Comparison of ENCODE assay signal across 1 cellular context in the genomic region with DNA sequence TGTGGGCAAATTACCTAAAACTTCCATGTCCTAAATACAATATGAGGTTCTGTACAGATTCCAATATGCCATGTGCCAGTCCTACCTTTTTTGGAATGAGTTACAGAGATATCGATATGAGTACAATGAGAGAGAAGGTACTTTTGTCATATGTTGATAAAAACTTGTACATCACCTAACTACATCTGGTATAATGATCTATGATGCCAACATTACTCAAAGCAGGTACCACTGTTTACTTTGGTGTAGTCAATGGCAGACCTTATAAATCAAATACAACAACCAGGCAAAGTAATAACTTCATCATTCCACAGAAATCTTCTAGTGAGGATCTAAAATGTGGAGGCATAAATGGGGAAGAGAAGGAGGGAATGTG.
TF ChIP-seq lines count a peak whose summit lies in the region.

No MANE protein-coding gene starts in this region.

TF ChIP-seq in GM23338, 12 proteins besides CTCF, POLR2A, EP300 and RAD21:
- TF ChIP-seq, protein P1, sequence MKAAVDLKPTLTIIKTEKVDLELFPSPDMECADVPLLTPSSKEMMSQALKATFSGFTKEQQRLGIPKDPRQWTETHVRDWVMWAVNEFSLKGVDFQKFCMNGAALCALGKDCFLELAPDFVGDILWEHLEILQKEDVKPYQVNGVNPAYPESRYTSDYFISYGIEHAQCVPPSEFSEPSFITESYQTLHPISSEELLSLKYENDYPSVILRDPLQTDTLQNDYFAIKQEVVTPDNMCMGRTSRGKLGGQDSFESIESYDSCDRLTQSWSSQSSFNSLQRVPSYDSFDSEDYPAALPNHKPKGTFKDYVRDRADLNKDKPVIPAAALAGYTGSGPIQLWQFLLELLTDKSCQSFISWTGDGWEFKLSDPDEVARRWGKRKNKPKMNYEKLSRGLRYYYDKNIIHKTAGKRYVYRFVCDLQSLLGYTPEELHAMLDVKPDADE (IDR thresholded peaks at IDR 0.05): no peak
- no peak for TF ChIP-seq EZH2phosphoT487 (IDR thresholded peaks at IDR 0.05; ENCODE audit: unreplicated experiment)
- no peak for TF ChIP-seq STAT1 (IDR thresholded peaks at IDR 0.05; ENCODE audit: unreplicated experiment)
- TF ChIP-seq ZNF331 (CRISPR knock-in tag; IDR thresholded peaks at IDR 0.05; ENCODE audit: low read depth): no peak
- no peak for TF ChIP-seq EZH2 (IDR thresholded peaks at IDR 0.05; ENCODE audit: low read depth, unreplicated experiment)
- TF ChIP-seq CREB1 (CRISPR knock-in tag; IDR thresholded peaks at IDR 0.05; ENCODE audit: low read depth): no peak
- no peak for TF ChIP-seq POLR2AphosphoS5 (IDR thresholded peaks at IDR 0.05; ENCODE audit: low read depth)
- no peak for TF ChIP-seq REST (IDR thresholded peaks at IDR 0.05; ENCODE audit: unreplicated experiment)
- TF ChIP-seq, protein P2, sequence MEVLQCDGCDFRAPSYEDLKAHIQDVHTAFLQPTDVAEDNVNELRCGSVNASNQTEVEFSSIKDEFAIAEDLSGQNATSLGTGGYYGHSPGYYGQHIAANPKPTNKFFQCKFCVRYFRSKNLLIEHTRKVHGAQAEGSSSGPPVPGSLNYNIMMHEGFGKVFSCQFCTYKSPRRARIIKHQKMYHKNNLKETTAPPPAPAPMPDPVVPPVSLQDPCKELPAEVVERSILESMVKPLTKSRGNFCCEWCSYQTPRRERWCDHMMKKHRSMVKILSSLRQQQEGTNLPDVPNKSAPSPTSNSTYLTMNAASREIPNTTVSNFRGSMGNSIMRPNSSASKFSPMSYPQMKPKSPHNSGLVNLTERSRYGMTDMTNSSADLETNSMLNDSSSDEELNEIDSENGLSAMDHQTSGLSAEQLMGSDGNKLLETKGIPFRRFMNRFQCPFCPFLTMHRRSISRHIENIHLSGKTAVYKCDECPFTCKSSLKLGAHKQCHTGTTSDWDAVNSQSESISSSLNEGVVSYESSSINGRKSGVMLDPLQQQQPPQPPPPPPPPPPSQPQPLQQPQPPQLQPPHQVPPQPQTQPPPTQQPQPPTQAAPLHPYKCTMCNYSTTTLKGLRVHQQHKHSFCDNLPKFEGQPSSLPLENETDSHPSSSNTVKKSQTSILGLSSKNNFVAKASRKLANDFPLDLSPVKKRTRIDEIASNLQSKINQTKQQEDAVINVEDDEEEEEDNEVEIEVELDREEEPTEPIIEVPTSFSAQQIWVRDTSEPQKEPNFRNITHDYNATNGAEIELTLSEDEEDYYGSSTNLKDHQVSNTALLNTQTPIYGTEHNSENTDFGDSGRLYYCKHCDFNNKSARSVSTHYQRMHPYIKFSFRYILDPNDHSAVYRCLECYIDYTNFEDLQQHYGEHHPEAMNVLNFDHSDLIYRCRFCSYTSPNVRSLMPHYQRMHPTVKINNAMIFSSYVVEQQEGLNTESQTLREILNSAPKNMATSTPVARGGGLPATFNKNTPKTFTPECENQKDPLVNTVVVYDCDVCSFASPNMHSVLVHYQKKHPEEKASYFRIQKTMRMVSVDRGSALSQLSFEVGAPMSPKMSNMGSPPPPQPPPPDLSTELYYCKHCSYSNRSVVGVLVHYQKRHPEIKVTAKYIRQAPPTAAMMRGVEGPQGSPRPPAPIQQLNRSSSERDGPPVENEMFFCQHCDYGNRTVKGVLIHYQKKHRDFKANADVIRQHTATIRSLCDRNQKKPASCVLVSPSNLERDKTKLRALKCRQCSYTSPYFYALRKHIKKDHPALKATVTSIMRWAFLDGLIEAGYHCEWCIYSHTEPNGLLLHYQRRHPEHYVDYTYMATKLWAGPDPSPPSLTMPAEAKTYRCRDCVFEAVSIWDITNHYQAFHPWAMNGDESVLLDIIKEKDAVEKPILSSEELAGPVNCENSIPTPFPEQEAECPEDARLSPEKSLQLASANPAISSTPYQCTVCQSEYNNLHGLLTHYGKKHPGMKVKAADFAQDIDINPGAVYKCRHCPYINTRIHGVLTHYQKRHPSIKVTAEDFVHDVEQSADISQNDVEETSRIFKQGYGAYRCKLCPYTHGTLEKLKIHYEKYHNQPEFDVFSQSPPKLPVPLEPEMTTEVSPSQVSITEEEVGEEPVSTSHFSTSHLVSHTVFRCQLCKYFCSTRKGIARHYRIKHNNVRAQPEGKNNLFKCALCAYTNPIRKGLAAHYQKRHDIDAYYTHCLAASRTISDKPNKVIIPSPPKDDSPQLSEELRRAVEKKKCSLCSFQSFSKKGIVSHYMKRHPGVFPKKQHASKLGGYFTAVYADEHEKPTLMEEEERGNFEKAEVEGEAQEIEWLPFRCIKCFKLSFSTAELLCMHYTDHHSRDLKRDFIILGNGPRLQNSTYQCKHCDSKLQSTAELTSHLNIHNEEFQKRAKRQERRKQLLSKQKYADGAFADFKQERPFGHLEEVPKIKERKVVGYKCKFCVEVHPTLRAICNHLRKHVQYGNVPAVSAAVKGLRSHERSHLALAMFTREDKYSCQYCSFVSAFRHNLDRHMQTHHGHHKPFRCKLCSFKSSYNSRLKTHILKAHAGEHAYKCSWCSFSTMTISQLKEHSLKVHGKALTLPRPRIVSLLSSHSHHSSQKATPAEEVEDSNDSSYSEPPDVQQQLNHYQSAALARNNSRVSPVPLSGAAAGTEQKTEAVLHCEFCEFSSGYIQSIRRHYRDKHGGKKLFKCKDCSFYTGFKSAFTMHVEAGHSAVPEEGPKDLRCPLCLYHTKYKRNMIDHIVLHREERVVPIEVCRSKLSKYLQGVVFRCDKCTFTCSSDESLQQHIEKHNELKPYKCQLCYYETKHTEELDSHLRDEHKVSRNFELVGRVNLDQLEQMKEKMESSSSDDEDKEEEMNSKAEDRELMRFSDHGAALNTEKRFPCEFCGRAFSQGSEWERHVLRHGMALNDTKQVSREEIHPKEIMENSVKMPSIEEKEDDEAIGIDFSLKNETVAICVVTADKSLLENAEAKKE (CRISPR knock-in tag; IDR thresholded peaks at IDR 0.05): no peak
- no peak for TF ChIP-seq JUNB (IDR thresholded peaks at IDR 0.05; ENCODE audit: unreplicated experiment)
- TF ChIP-seq NANOG (IDR thresholded peaks at IDR 0.05; ENCODE audit: borderline replicate concordance): no peak
- TF ChIP-seq ZNF114 (CRISPR knock-in tag; IDR thresholded peaks at IDR 0.05): no peak
